Comparison of ENCODE assay signal across 34 cellular contexts in the genomic region with DNA sequence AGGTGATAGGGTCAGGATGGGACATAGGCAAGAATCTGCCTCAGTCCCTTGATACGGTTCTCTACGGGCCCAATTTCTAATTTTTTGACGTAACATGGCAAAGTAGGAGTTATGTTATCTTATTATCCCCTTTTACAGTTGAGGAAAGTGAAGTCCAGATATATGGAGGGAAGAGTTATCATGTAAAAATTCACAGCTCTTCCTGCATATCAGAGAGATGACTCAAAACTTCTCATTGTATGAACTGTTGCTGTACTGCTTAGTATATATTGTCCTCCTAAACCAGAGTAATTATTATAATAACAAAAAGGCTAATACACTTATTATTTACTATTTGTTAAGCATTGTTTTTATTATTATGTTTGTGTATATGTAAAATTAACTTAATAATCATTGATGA.
"Had no signal": no experiment of that assay in that cellular context is flagged by ENCODE, and none has a peak within 500 bp of the region (broad histone marks: within the 10 kb centered on the region; RNA-seq: fewer than 3 reads in every experiment).

No MANE protein-coding gene starts in this region.

- H3K9me3 Mint-ChIP-seq: activated CD4-positive, alpha-beta T cell treated with anti-CD3 and anti-CD28 coated beads, Interleukin-2, amount 10 ng/mL, durations not matched to agents 7 days and 5 days; activated naive CD4-positive, alpha-beta T cell treated with anti-CD3 and anti-CD28 coated beads for 36 hours; activated T-cell treated with anti-CD3 and anti-CD28 coated beads, Interleukin-2, amount 50 U/mL, for 24 hours; activated T-helper 2 cell treated with anti-CD3 and anti-CD28 coated beads, Interferon-gamma antibody, Interleukin-2, Interleukin-4, amounts not matched to agents 10 μg/mL and 5 μg/mL and 100 μg/mL, durations not matched to agents 14 hours and 24 hours and 36 hours had no signal

- ATAC-seq: activated CD4-positive, alpha-beta T cell treated with anti-CD3 and anti-CD28 coated beads for 36 hours; activated CD4-positive, CD25-positive, alpha-beta regulatory T cell treated with anti-CD3 and anti-CD28 coated beads, Interleukin-2, amount 50 U/mL, for 24 hours; activated CD8-positive, alpha-beta T cell treated with anti-CD3 and anti-CD28 coated beads, Interleukin-2, amount 10 ng/mL, durations not matched to agents 7 days and 5 days; activated naive CD4-positive, alpha-beta T cell treated with anti-CD3 and anti-CD28 coated beads, Interleukin-2, amount 50 U/mL, for 72 hours; WTC11 had no signal

- FAIRE-seq: colon, RCC 7860 had no signal

- H3K9me3 ChIP-seq: adrenal gland had no signal

- H3K36me3 ChIP-seq: adrenal gland had no signal

- H2AFZ ChIP-seq: PC-9 had no signal

- H3K4me2 ChIP-seq: PC-9 had no signal

- H3K36me3 Mint-ChIP-seq: activated naive CD4-positive, alpha-beta T cell treated with anti-CD3 and anti-CD28 coated beads, Interleukin-2, amount 50 U/mL, for 72 hours; brain had no signal

- H3K4me3 ChIP-seq: adrenal gland, PC-9 had no signal

- H3K4me3 Mint-ChIP-seq: activated CD4-positive, alpha-beta T cell treated with anti-CD3 and anti-CD28 coated beads for 36 hours; activated CD4-positive, alpha-beta T cell treated with anti-CD3 and anti-CD28 coated beads, Interleukin-2, amount 10 ng/mL, durations not matched to agents 7 days and 5 days; activated CD8-positive, alpha-beta T cell treated with anti-CD3 and anti-CD28 coated beads, Interleukin-2, amount 10 ng/mL, durations not matched to agents 7 days and 5 days; activated naive CD4-positive, alpha-beta T cell treated with anti-CD3 and anti-CD28 coated beads for 36 hours; activated T-cell treated with anti-CD3 and anti-CD28 coated beads, Interleukin-2, amount 50 U/mL, for 24 hours; brain; WTC11 had no signal

- H3K27me3 Mint-ChIP-seq: activated CD4-positive, alpha-beta T cell treated with anti-CD3 and anti-CD28 coated beads, Interleukin-2, amount 10 ng/mL, durations not matched to agents 7 days and 5 days; activated T-cell treated with anti-CD3 and anti-CD28 coated beads, Interleukin-2, amount 50 U/mL, for 24 hours had no signal

- DNase-seq: activated CD4-positive, alpha-beta T cell treated with anti-CD3 and anti-CD28 coated beads for 36 hours; activated CD4-positive, alpha-beta T cell treated with anti-CD3 and anti-CD28 coated beads, Interleukin-2, amount 10 ng/mL, durations not matched to agents 7 days and 5 days; activated CD4-positive, alpha-beta T cell treated with anti-CD3 and anti-CD28 coated beads, Interleukin-2, amount 50 U/mL, for 48 hours; activated CD8-positive, alpha-beta T cell treated with anti-CD3 and anti-CD28 coated beads, Interleukin-2, amount 10 ng/mL, durations not matched to agents 7 days and 5 days; activated gamma-delta T cell; activated naive CD4-positive, alpha-beta T cell treated with anti-CD3 and anti-CD28 coated beads for 36 hours; activated T-cell treated with anti-CD3 and anti-CD28 coated beads, Interleukin-2, amount 50 U/mL, for 24 hours; adrenal gland; central memory CD4-positive, alpha-beta T cell; Kasumi-1; MM.1S; MV-4-11; NCI-H1105; NCI-H1436; NCI-H1694; NCI-H2029; NCI-H510A; NCI-H526; NCI-H748 treated with DMSO at 0.1 percent for 48 hours; NK-92 treated with Interleukin-12 subunit alpha and Interleukin-12 subunit beta, amount 100 ng/mL, for 24 hours; PC-9; Right ventricle myocardium superior; SW 1271; T-helper 1 cell; T-helper 2 cell; T-helper 9 cell had no signal

- H3K27ac Mint-ChIP-seq: activated CD4-positive, alpha-beta T cell treated with anti-CD3 and anti-CD28 coated beads for 36 hours; activated CD4-positive, alpha-beta T cell treated with anti-CD3 and anti-CD28 coated beads, Interleukin-2, amount 10 ng/mL, durations not matched to agents 7 days and 5 days; activated CD8-positive, alpha-beta T cell treated with anti-CD3 and anti-CD28 coated beads, Interleukin-2, amount 10 ng/mL, durations not matched to agents 7 days and 5 days; activated naive CD4-positive, alpha-beta T cell treated with anti-CD3 and anti-CD28 coated beads for 36 hours; activated naive CD4-positive, alpha-beta T cell treated with anti-CD3 and anti-CD28 coated beads, Interleukin-2, amount 50 U/mL, for 72 hours; activated T-cell treated with anti-CD3 and anti-CD28 coated beads, Interleukin-2, amount 50 U/mL, for 24 hours; activated T-helper 2 cell treated with anti-CD3 and anti-CD28 coated beads, Interferon-gamma antibody, Interleukin-2, Interleukin-4, amounts not matched to agents 10 μg/mL and 5 μg/mL and 100 μg/mL, durations not matched to agents 14 hours and 24 hours and 36 hours; brain; WTC11 had no signal

- H3K4me1 ChIP-seq: adrenal gland had no signal

- H3K4me1 Mint-ChIP-seq: activated CD4-positive, alpha-beta T cell treated with anti-CD3 and anti-CD28 coated beads for 36 hours; activated CD4-positive, alpha-beta T cell treated with anti-CD3 and anti-CD28 coated beads, Interleukin-2, amount 10 ng/mL, durations not matched to agents 7 days and 5 days had no signal

- H3K27ac ChIP-seq: adrenal gland, PC-9, RWPE1 had no signal

- H3K27me3 ChIP-seq: adrenal gland had no signal
